ENCODE assay signal across 1 cellular context in the genomic region with DNA sequence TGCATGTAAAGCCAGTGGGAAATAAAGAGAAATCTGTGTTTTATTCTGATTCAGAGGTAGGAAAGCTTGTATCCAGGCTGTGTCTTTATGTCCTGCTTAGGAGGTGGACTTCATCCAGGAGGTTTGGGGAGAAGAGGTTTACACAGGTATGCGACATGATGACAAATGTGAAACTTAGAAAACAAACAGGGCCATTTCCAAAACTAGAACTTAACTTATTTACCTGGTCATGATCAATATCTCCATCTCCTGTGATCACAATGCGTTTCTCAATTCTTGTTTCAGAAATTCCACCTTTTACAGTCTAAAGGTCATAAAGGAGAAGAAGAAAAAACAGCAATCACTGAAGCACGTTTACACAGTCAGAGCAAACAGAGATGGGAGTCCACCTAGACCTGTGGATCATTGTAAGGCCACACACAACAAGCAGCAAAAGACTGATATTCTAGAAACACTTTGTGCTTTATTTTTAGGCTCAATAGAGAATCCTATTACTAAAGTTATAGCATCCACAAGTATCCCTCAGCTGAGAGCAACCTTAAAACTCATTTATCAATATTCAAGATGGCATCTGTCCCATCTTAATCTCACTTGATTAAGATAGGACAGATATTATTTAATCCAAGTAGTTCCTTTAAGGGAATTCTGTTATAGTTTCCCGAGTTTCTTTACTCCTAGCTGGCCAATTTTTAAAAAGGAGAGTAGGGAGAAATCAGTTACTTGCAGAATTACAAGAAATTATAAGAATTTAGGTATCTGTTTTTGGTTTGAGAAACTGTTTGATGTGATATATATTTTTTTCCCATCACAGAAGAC.
A peak's percentile ranks its signal among the peaks of the same experiment; 100 is the strongest.
TF ChIP-seq lines count a peak whose summit lies in the region.

No MANE protein-coding gene starts in this region.

TF ChIP-seq in HepG2, 621 proteins besides CTCF, POLR2A, EP300 and RAD21 (continued from another document and continues in another):
- TF ChIP-seq, protein P1, sequence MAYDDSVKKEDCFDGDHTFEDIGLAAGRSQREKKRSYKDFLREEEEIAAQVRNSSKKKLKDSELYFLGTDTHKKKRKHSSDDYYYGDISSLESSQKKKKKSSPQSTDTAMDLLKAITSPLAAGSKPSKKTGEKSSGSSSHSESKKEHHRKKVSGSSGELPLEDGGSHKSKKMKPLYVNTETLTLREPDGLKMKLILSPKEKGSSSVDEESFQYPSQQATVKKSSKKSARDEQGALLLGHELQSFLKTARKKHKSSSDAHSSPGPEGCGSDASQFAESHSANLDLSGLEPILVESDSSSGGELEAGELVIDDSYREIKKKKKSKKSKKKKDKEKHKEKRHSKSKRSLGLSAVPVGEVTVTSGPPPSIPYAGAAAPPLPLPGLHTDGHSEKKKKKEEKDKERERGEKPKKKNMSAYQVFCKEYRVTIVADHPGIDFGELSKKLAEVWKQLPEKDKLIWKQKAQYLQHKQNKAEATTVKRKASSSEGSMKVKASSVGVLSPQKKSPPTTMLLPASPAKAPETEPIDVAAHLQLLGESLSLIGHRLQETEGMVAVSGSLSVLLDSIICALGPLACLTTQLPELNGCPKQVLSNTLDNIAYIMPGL (CRISPR knock-in tag; IDR thresholded peaks at IDR 0.05; ENCODE audit: borderline replicate concordance in 1 of 2, low read depth in 1 of 2) = peak in 1 of 2 experiments; percentile 57; a peak in 1 of 4 replicates
- TF ChIP-seq JUNB (CRISPR knock-in tag; IDR thresholded peaks at IDR 0.05; ENCODE audit: borderline replicate concordance) (peak; percentile 85; the same call in 1 of the 2 replicates), AKAP8 (CRISPR knock-in tag; IDR thresholded peaks at IDR 0.05) (peak; percentile 59; the same call in 1 of the 2 replicates), ZNF839 (CRISPR knock-in tag; IDR thresholded peaks at IDR 0.05; ENCODE audit: borderline replicate concordance) (no peak), STAT5B (CRISPR knock-in tag; IDR thresholded peaks at IDR 0.05) (peak; percentile 97), ZNF709 (CRISPR knock-in tag; IDR thresholded peaks at IDR 0.05) (no peak), ZKSCAN8 (CRISPR knock-in tag; IDR thresholded peaks at IDR 0.05; ENCODE audit: borderline replicate concordance) (peak; percentile 96), AGO1 (IDR thresholded peaks at IDR 0.05; ENCODE audit: low read depth, low read length, poor library complexity, severe bottlenecking) (no peak), AGO2 (optimal IDR thresholded peaks at IDR 0.05; ENCODE audit: low read depth, low read length) (no peak), ARID2 (CRISPR knock-in tag; IDR thresholded peaks at IDR 0.05; ENCODE audit: borderline replicate concordance) (peak; percentile 62; the same call in 1 of the 2 replicates), ZNF501 (CRISPR knock-in tag; IDR thresholded peaks at IDR 0.05) (no peak), JDP2 (CRISPR knock-in tag; IDR thresholded peaks at IDR 0.05; ENCODE audit: borderline replicate concordance) (peak; percentile 67; the same call in 1 of the 2 replicates), ZNF264 (CRISPR knock-in tag; IDR thresholded peaks at IDR 0.05) (peak; percentile 96), GPN1 (CRISPR knock-in tag; IDR thresholded peaks at IDR 0.05; ENCODE audit: borderline replicate concordance) (no peak), U2AF1 (optimal IDR thresholded peaks at IDR 0.05; ENCODE audit: low read depth, low read length) (no peak), SMAD3 (CRISPR knock-in tag; IDR thresholded peaks at IDR 0.05) (peak; percentile 98), PHF21A (CRISPR knock-in tag; IDR thresholded peaks at IDR 0.05) (peak; percentile 95), RARA (CRISPR knock-in tag; IDR thresholded peaks at IDR 0.05) (peak; percentile 97), SIN3A (IDR thresholded peaks at IDR 0.05; ENCODE audit: borderline replicate concordance, low read depth, low read length) (no peak), MED1 (CRISPR knock-in tag; IDR thresholded peaks at IDR 0.05) (peak; percentile 98), RBFOX2 (IDR thresholded peaks at IDR 0.05; ENCODE audit: low read depth, low read length) (peak; percentile 28; the same call in 1 of the 2 replicates), ZNF629 (CRISPR knock-in tag; conservative IDR thresholded peaks at IDR 0.05) (peak; percentile 54), DR1 (CRISPR knock-in tag; IDR thresholded peaks at IDR 0.05) (no peak), ZNF121 (CRISPR knock-in tag; IDR thresholded peaks at IDR 0.05) (0 out of 2 replicates have a peak, but pooled peaks have one; percentile 13), ZNF282 (IDR thresholded peaks at IDR 0.05; ENCODE audit: partially characterized antibody) (no peak), SP2 (CRISPR knock-in tag; IDR thresholded peaks at IDR 0.05) (no peak), ZIK1 (CRISPR knock-in tag; IDR thresholded peaks at IDR 0.05; ENCODE audit: borderline replicate concordance, low read depth) (no peak), POLR2G (IDR thresholded peaks at IDR 0.05; ENCODE audit: low read depth, low read length) (no peak), TRIM24 (CRISPR knock-in tag; IDR thresholded peaks at IDR 0.05) (peak; percentile 86; the same call in 1 of the 2 replicates), ZNF431 (CRISPR knock-in tag; IDR thresholded peaks at IDR 0.05; ENCODE audit: borderline replicate concordance, low read depth) (peak; percentile 80; the same call in 1 of the 2 replicates), ZNF792 (CRISPR knock-in tag; IDR thresholded peaks at IDR 0.05) (peak; percentile 93), ZNF317 (CRISPR knock-in tag; IDR thresholded peaks at IDR 0.05) (peak; percentile 90)
- TF ChIP-seq, protein P2, sequence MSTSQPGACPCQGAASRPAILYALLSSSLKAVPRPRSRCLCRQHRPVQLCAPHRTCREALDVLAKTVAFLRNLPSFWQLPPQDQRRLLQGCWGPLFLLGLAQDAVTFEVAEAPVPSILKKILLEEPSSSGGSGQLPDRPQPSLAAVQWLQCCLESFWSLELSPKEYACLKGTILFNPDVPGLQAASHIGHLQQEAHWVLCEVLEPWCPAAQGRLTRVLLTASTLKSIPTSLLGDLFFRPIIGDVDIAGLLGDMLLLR (CRISPR knock-in tag; IDR thresholded peaks at IDR 0.05) = no peak
- TF ChIP-seq, protein P3, sequence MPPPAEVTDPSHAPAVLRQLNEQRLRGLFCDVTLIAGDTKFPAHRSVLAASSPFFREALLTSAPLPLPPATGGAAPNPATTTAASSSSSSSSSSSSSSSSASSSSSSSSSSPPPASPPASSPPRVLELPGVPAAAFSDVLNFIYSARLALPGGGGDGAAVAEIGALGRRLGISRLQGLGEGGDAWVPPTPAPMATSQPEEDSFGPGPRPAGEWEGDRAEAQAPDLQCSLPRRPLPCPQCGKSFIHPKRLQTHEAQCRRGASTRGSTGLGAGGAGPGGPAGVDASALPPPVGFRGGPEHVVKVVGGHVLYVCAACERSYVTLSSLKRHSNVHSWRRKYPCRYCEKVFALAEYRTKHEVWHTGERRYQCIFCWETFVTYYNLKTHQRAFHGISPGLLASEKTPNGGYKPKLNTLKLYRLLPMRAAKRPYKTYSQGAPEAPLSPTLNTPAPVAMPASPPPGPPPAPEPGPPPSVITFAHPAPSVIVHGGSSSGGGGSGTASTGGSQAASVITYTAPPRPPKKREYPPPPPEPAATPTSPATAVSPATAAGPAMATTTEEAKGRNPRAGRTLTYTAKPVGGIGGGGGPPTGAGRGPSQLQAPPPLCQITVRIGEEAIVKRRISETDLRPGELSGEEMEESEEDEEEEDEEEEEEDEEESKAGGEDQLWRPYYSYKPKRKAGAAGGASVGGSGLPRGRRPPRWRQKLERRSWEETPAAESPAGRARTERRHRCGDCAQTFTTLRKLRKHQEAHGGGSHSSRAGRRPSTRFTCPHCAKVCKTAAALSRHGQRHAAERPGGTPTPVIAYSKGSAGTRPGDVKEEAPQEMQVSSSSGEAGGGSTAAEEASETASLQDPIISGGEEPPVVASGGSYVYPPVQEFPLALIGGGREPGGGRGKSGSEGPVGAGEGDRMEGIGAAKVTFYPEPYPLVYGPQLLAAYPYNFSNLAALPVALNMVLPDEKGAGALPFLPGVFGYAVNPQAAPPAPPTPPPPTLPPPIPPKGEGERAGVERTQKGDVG (CRISPR knock-in tag; IDR thresholded peaks at IDR 0.05; ENCODE audit: borderline replicate concordance) = no peak
- TF ChIP-seq, protein P4, sequence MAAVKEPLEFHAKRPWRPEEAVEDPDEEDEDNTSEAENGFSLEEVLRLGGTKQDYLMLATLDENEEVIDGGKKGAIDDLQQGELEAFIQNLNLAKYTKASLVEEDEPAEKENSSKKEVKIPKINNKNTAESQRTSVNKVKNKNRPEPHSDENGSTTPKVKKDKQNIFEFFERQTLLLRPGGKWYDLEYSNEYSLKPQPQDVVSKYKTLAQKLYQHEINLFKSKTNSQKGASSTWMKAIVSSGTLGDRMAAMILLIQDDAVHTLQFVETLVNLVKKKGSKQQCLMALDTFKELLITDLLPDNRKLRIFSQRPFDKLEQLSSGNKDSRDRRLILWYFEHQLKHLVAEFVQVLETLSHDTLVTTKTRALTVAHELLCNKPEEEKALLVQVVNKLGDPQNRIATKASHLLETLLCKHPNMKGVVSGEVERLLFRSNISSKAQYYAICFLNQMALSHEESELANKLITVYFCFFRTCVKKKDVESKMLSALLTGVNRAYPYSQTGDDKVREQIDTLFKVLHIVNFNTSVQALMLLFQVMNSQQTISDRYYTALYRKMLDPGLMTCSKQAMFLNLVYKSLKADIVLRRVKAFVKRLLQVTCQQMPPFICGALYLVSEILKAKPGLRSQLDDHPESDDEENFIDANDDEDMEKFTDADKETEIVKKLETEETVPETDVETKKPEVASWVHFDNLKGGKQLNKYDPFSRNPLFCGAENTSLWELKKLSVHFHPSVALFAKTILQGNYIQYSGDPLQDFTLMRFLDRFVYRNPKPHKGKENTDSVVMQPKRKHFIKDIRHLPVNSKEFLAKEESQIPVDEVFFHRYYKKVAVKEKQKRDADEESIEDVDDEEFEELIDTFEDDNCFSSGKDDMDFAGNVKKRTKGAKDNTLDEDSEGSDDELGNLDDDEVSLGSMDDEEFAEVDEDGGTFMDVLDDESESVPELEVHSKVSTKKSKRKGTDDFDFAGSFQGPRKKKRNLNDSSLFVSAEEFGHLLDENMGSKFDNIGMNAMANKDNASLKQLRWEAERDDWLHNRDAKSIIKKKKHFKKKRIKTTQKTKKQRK (IDR thresholded peaks at IDR 0.05; ENCODE audit: low read length) = no peak
- TF ChIP-seq, protein P5, sequence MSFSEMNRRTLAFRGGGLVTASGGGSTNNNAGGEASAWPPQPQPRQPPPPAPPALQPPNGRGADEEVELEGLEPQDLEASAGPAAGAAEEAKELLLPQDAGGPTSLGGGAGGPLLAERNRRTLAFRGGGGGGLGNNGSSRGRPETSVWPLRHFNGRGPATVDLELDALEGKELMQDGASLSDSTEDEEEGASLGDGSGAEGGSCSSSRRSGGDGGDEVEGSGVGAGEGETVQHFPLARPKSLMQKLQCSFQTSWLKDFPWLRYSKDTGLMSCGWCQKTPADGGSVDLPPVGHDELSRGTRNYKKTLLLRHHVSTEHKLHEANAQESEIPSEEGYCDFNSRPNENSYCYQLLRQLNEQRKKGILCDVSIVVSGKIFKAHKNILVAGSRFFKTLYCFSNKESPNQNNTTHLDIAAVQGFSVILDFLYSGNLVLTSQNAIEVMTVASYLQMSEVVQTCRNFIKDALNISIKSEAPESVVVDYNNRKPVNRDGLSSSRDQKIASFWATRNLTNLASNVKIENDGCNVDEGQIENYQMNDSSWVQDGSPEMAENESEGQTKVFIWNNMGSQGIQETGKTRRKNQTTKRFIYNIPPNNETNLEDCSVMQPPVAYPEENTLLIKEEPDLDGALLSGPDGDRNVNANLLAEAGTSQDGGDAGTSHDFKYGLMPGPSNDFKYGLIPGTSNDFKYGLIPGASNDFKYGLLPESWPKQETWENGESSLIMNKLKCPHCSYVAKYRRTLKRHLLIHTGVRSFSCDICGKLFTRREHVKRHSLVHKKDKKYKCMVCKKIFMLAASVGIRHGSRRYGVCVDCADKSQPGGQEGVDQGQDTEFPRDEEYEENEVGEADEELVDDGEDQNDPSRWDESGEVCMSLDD (CRISPR knock-in tag; IDR thresholded peaks at IDR 0.05; ENCODE audit: borderline replicate concordance) = 0 out of 2 replicates have a peak, but pooled peaks have one; percentile 20
- TF ChIP-seq, protein P6, sequence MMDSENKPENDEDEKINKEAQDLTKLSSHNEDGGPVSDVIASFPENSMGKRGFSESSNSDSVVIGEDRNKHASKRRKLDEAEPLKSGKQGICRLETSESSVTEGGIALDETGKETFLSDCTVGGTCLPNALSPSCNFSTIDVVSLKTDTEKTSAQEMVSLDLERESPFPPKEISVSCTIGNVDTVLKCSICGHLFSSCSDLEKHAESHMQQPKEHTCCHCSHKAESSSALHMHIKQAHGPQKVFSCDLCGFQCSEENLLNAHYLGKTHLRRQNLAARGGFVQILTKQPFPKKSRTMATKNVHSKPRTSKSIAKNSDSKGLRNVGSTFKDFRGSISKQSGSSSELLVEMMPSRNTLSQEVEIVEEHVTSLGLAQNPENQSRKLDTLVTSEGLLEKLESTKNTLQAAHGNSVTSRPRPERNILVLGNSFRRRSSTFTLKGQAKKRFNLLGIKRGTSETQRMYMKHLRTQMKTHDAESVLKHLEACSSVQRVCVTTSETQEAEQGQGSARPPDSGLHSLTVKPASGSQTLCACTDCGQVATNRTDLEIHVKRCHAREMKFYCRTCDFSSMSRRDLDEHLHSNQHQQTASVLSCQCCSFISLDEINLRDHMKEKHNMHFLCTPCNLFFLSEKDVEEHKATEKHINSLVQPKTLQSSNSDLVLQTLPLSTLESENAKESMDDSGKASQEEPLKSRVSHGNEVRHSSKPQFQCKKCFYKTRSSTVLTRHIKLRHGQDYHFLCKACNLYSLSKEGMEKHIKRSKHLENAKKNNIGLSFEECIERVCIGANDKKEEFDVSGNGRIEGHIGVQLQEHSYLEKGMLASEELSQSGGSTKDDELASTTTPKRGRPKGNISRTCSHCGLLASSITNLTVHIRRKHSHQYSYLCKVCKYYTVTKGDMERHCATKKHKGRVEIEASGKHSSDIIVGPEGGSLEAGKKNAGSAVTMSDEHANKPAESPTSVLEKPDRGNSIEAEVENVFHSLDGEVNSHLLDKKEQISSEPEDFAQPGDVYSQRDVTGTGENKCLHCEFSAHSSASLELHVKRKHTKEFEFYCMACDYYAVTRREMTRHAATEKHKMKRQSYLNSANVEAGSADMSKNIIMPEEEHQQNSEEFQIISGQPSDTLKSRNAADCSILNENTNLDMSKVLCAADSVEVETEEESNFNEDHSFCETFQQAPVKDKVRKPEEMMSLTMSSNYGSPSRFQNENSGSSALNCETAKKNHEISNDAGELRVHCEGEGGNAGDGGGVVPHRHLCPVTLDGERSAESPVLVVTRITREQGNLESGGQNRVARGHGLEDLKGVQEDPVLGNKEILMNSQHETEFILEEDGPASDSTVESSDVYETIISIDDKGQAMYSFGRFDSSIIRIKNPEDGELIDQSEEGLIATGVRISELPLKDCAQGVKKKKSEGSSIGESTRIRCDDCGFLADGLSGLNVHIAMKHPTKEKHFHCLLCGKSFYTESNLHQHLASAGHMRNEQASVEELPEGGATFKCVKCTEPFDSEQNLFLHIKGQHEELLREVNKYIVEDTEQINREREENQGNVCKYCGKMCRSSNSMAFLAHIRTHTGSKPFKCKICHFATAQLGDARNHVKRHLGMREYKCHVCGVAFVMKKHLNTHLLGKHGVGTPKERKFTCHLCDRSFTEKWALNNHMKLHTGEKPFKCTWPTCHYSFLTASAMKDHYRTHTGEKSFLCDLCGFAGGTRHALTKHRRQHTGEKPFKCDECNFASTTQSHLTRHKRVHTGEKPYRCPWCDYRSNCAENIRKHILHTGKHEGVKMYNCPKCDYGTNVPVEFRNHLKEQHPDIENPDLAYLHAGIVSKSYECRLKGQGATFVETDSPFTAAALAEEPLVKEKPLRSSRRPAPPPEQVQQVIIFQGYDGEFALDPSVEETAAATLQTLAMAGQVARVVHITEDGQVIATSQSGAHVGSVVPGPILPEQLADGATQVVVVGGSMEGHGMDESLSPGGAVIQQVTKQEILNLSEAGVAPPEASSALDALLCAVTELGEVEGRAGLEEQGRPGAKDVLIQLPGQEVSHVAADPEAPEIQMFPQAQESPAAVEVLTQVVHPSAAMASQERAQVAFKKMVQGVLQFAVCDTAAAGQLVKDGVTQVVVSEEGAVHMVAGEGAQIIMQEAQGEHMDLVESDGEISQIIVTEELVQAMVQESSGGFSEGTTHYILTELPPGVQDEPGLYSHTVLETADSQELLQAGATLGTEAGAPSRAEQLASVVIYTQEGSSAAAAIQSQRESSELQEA (CRISPR knock-in tag; IDR thresholded peaks at IDR 0.05; ENCODE audit: not compliant biosample characterization) = no peak
